Comparison of ENCODE assay signal across 8 cellular contexts in genomic region chr20:41047975-41048305, GRCh38. TPM values are rescaled to one million over a fixed set of nuclear protein-coding genes. Genes with fewer than 3 reads are reported as not detected.
DNase-seq lines count a peak whose midpoint lies in the region; ATAC-seq, FAIRE-seq and TF ChIP-seq lines count a peak whose summit lies in the region.

No MANE protein-coding gene starts in this region.

- intact Hi-C loops in GM12878 (cut with micrococcal nuclease; ENCODE audit: unreplicated experiment): loop anchor here (5.0 kb wide), 1 partner anchor 56 kb away; no protein-coding TSS in a partner anchor

- no peak overlapping the region for H2BK5ac ChIP-seq in mesenchymal stem cell (ENCODE audit: low read depth, low read length, poor library complexity, severe bottlenecking)

- H4K20me1 ChIP-seq in Karpas-422 (ENCODE audit: insufficient read depth, low read depth, low read length) (peaks cover 93% of the 10 kb centered on the region), GM12878 (ENCODE audit: control insufficient read depth, insufficient read depth) (no peaks in the 10 kb centered on the region)

- H3K4me1 ChIP-seq in Karpas-422 (ENCODE audit: low read length) (peaks cover 99% of the 10 kb centered on the region), GM12878 (ENCODE audit: control insufficient read depth, insufficient read depth, low read length) (peaks cover 44% of the 10 kb centered on the region), mesenchymal stem cell (ENCODE audit: control insufficient read depth, insufficient read depth, low read depth, low read length) (peaks cover 10% of the 10 kb centered on the region)

- no TSS peak for BruUV-seq in GM12878 (replicated peaks; lab: Mats Ljungman, UMichigan)

- H3K14ac ChIP-seq in mesenchymal stem cell (ENCODE audit: low read length in 2 of 2): no peak overlapping the region

- H3K9ac ChIP-seq in Karpas-422 (ENCODE audit: low read length) (peak overlapping the region; percentile 9), GM12878 (ENCODE audit: control insufficient read depth, insufficient read depth, low read length) (peak overlapping the region; percentile 23), mesenchymal stem cell (ENCODE audit: low read length) (peak overlapping the region; percentile 71)

- no peak overlapping the region for H2AK5ac ChIP-seq in mesenchymal stem cell (ENCODE audit: low read length, severe bottlenecking)

- no peak for TF ChIP-seq POLR2A in GM12878 (IDR thresholded peaks at IDR 0.05; ENCODE audit: low read depth, low read length)

- peak overlapping the region; percentile 42; the same call in 1 of the 2 replicates for H3K4me3 ChIP-seq in Karpas-422 (ENCODE audit: low read length)
- H3K4me3 ChIP-seq in GM12878: peak overlapping the region; percentile 64
- H3K4me3 ChIP-seq in mesenchymal stem cell (ENCODE audit: insufficient read depth in 1 of 2, low read depth in 1 of 2, low read length in 2 of 2): peak overlapping the region in 1 of 2 experiments; percentile 67

- TF ChIP-seq CTCF in GM12878 (IDR thresholded peaks at IDR 0.05 in 2 of 3, conservative IDR thresholded peaks at IDR 0.05 in 1 of 3; ENCODE audit: control insufficient read depth in 2 of 3, extremely low read depth in 1 of 3, insufficient read depth in 1 of 3, low read depth in 3 of 3, low read length in 3 of 3): no peak

- no peak overlapping the region for H3K4ac ChIP-seq in mesenchymal stem cell (ENCODE audit: low read depth in 1 of 2, low read length in 2 of 2)

- RAD21 ChIA-PET in GM12878 (lab: Charles Lee; ENCODE audit: unreplicated experiment): interaction anchor here (1.0 to 27.8 kb wide), 9 partner anchors 9 to 82 kb away, joined by 3 to 696 read pairs (median 11); partner anchors contain the start of gene TOP1

- no peak overlapping the region for H4K8ac ChIP-seq in mesenchymal stem cell (ENCODE audit: low read length)

- H3K4me2 ChIP-seq in Karpas-422 (ENCODE audit: low read depth, low read length, poor library complexity, severe bottlenecking) (peak overlapping the region; percentile 48), GM12878 (ENCODE audit: control insufficient read depth, insufficient read depth) (peak overlapping the region; percentile 74), mesenchymal stem cell (ENCODE audit: low read length, poor library complexity, severe bottlenecking) (peak overlapping the region; percentile 40)

- DNase-seq in Karpas-422 (peak; percentile 80), GM12878 (ENCODE audit: low read depth, low spot score) (no peak), mesenchymal stem cell (peak; percentile 63), NCI-H446 treated with DMSO at 0.1 percent for 48 hours (lab: John Stamatoyannopoulos, UW) (no peak), GDM1 (lab: John Stamatoyannopoulos, UW) (no peak)
- DNase-seq in activated CD4-positive, alpha-beta T cell treated with anti-CD3 and anti-CD28 coated beads for 48 hours: no peak

- POLR2A ChIA-PET in GM12878 (lab: Charles Lee): interaction anchor here (0.7 to 13.6 kb wide), 10 partner anchors 8 to 65 kb away, joined by 3 to 214 read pairs (median 8); partner anchors contain the start of gene TOP1

- H2BK120ac ChIP-seq in mesenchymal stem cell (ENCODE audit: low read depth, low read length): no peak overlapping the region

- no peak for FAIRE-seq in GM12878 (lab: Jason Lieb, UNC)

- no peak overlapping the region for H4K91ac ChIP-seq in mesenchymal stem cell (ENCODE audit: low read length)

- SMC1A ChIA-PET in GM12878 (lab: Charles Lee; ENCODE audit: uncharacterized antibody, unreplicated experiment): interaction anchor here (0.8 to 16.6 kb wide), 11 partner anchors 8 to 60 kb away, joined by 3 to 456 read pairs (median 10); no protein-coding TSS in a partner anchor

- no peaks in the 10 kb centered on the region for H3K9me3 ChIP-seq in Karpas-422 (ENCODE audit: low read length)
- no peaks in the 10 kb centered on the region; the same call in 2 of the 3 replicates for H3K9me3 ChIP-seq in GM12878 (replicated peaks; ENCODE audit: control insufficient read depth, insufficient read depth, low read length)
- no peaks in the 10 kb centered on the region for H3K9me3 ChIP-seq in mesenchymal stem cell (ENCODE audit: control insufficient read depth, low read length)

- H2BK12ac ChIP-seq in mesenchymal stem cell (ENCODE audit: low read length in 2 of 2): no peak overlapping the region

- CTCF ChIA-PET in GM12878 (lab: Yijun Ruan, JAX): interaction anchor here (2.2 to 24.4 kb wide), 6 partner anchors 10 to 79 kb away, joined by 4 to 510 read pairs (median 22); no protein-coding TSS in a partner anchor

- H2BK15ac ChIP-seq in mesenchymal stem cell (ENCODE audit: low read depth, poor library complexity, severe bottlenecking): no peak overlapping the region

- no peak overlapping the region for H3K23ac ChIP-seq in mesenchymal stem cell (ENCODE audit: low read length in 2 of 2)

- TF ChIP-seq RAD21 in GM12878 (IDR thresholded peaks at IDR 0.05; ENCODE audit: insufficient read depth, low read depth, low read length): no peak

- H3K79me1 ChIP-seq in mesenchymal stem cell (replicated peaks; ENCODE audit: low read length, poor library complexity, severe bottlenecking): peaks cover 2% of the 10 kb centered on the region

- no peaks in the 10 kb centered on the region for H3K9me2 ChIP-seq in Karpas-422 (replicated peaks; ENCODE audit: insufficient read depth, low read length)

- peak; percentile 63 for ATAC-seq in GM18517 (IDR thresholded peaks at IDR 0.05; ENCODE audit: unreplicated experiment)
- peak; percentile 69 for ATAC-seq in GM12878
- no peak for ATAC-seq in HG03108 (IDR thresholded peaks at IDR 0.05; ENCODE audit: unreplicated experiment)

- in situ Hi-C loops in GM12878 (cut with MboI): no loop called here

- WGBS in GM12878 (ENCODE audit: insufficient coverage, insufficient replicate concordance, low lambda C conversion rate, missing lambda C conversion rate): 0% methylated on average over 1 of the region's 1 CpG
- WGBS in mesenchymal stem cell: 29% methylated on average over 1 of the region's 1 CpG

- H3K27me3 ChIP-seq in Karpas-422 (ENCODE audit: low read length) (no peaks in the 10 kb centered on the region), GM12878 (replicated peaks in 1 of 2; ENCODE audit: control insufficient read depth in 2 of 2, insufficient read depth in 2 of 2, low read length in 1 of 2) (no peaks in the 10 kb centered on the region), mesenchymal stem cell (ENCODE audit: control insufficient read depth in 1 of 2, insufficient read depth in 1 of 2, low read length in 2 of 2) (no peaks in the 10 kb centered on the region)

- no peak for TF ChIP-seq EP300 in GM12878 (IDR thresholded peaks at IDR 0.05; ENCODE audit: borderline replicate concordance in 1 of 2, control insufficient read depth in 1 of 2, low read depth in 2 of 2, low read length in 2 of 2)

- H2AFZ ChIP-seq in Karpas-422 (ENCODE audit: low read length) (no peak overlapping the region), GM12878 (ENCODE audit: control insufficient read depth, low read depth, low read length) (no peak overlapping the region), mesenchymal stem cell (ENCODE audit: low read depth, low read length) (no peak overlapping the region)

- H3K36me3 ChIP-seq in Karpas-422 (ENCODE audit: insufficient read depth, low read length) (peaks cover 32% of the 10 kb centered on the region; the same call in 1 of the 2 replicates), GM12878 (ENCODE audit: control insufficient read depth in 2 of 2, insufficient read depth in 2 of 2, low read length in 1 of 2) (peaks cover 0 to 11% of the 10 kb centered on the region in 2 experiments; a peak in 3 of 4 replicates), mesenchymal stem cell (ENCODE audit: control insufficient read depth in 1 of 2, insufficient read depth in 2 of 2, low read depth in 1 of 2, low read length in 2 of 2) (peaks cover 0 to 7% of the 10 kb centered on the region in 2 experiments)

- H3K27ac ChIP-seq in Karpas-422 (ENCODE audit: low read length) (peak overlapping the region; percentile 79), GM12878 (ENCODE audit: control insufficient read depth, insufficient read depth) (peak overlapping the region; percentile 76), mesenchymal stem cell (ENCODE audit: low read length, poor library complexity, severe bottlenecking) (peak overlapping the region; percentile 21)

- H3K79me2 ChIP-seq in Karpas-422 (ENCODE audit: low read length) (peaks cover 100% of the 10 kb centered on the region), GM12878 (ENCODE audit: control insufficient read depth, insufficient read depth, low read length) (peaks cover 95% of the 10 kb centered on the region)

- H3K18ac ChIP-seq in mesenchymal stem cell (ENCODE audit: low read depth in 1 of 2, low read length in 2 of 2): no peak overlapping the region

TF ChIP-seq in GM12878, 131 proteins besides CTCF, POLR2A, EP300 and RAD21 (continues in another document):
- no peak for TF ChIP-seq IRF3 (IDR thresholded peaks at IDR 0.05)

RNA-seq across cellular contexts. Expression of gene TOP1, which starts 19.3 kb away (rescaled TPM):
- 89.5 and 101 TPM in 2 replicates for total RNA-seq in Karpas-422 (2014; rRNA removed; shearing (Covaris generic); ENCODE audit: low replicate concordance)
- 14.9 and 16.0 TPM in 2 replicates for total RNA-seq in GM12878 (2013; cell fraction: nucleolus; rRNA removed)
- total RNA-seq in GM12878 (2014; rRNA removed): 21.5 and 24.0 TPM in 2 replicates
- 47.1 and 51.6 TPM in 2 replicates for total RNA-seq in GM12878 (2014; rRNA removed; fragmentation: Illumina TruSeq; extraction: Trizol)
- 91.7 and 97.4 TPM in 2 replicates for total RNA-seq in GM12878 (2021)
- 41.2 TPM for polyA plus RNA-seq in GM12878 (2011; ENCODE audit: low read depth)
- 25.1 and 33.8 TPM in 2 replicates for polyA plus RNA-seq in GM12878 (2011; rRNA removed)
- 13.6 and 19.6 TPM in 2 replicates for polyA plus RNA-seq in GM12878 (2011; cell fraction: cytosol; rRNA removed)
- polyA plus RNA-seq in GM12878 (2011; cell fraction: nucleus; rRNA removed): 20.3 and 33.7 TPM in 2 replicates
- polyA plus RNA-seq in GM12878 (2012): 53.5 and 59.9 TPM in 2 replicates
- 128 and 159 TPM in 2 replicates for polyA plus RNA-seq in GM12878 (2014; fragmentation: Illumina TruSeq; extraction: Trizol)
- polyA plus RNA-seq in GM12878 (2014; fragmentation: Nextera tagmentation; extraction: Ambion mirVana): 10 to 100 TPM; 36.1 to 47.6 TPM
- polyA plus RNA-seq in GM12878 (2014; rRNA removed): 34.5 and 35.4 TPM in 2 replicates
- 10 to 100 TPM; 57.0 to 59.9 TPM for polyA plus RNA-seq in GM12878 (2016; fragmentation: Nextera tagmentation; extraction: Ambion mirVana)
- 13.7 and 17.7 TPM in 2 replicates for polyA minus RNA-seq in GM12878 (2011; rRNA and poly(A)+ RNA removed)
- polyA minus RNA-seq in GM12878 (2011; cell fraction: cytosol; rRNA and poly(A)+ RNA removed): 24.7 and 26.9 TPM in 2 replicates
- 8.0 and 13.6 TPM in 2 replicates for polyA minus RNA-seq in GM12878 (2011; cell fraction: nucleus; rRNA and poly(A)+ RNA removed)
- polyA plus RNA-seq in mesenchymal stem cell (2013, experiment 1 of 2): 68.4 TPM
- polyA plus RNA-seq in mesenchymal stem cell (2013, experiment 2 of 2): 65.1 TPM

Comparison
In these comparisons a context has a peak if more than half of its experiments do, and no peak if none do; other contexts are left out.
1. DNase-seq: peak in Karpas-422 (single experiment) and mesenchymal stem cell (single experiment); none in GM12878 (single experiment), NCI-H446 treated with DMSO at 0.1 percent for 48 hours (single experiment), GDM1 (single experiment) and activated CD4-positive, alpha-beta T cell treated with anti-CD3 and anti-CD28 coated beads for 48 hours (single experiment).
2. H3K27ac ChIP-seq: peak in every context shown above with its lines; median percentile 79 in Karpas-422; 76 in GM12878; 21 in mesenchymal stem cell.
3. H3K9ac ChIP-seq: peak in every context shown above with its lines; median percentile 71 in mesenchymal stem cell; 23 in GM12878; 9 in Karpas-422.
4. Peak in every context shown above with its lines, with median percentiles within 50 percentile points of each other: H3K4me2 ChIP-seq.